In genomic region chr15:51094606-51095569, GRCh38 we compare ENCODE assay signal across 8 cellular contexts. TPM values are rescaled to one million over a fixed set of nuclear protein-coding genes. Genes with fewer than 3 reads are reported as not detected.
DNase-seq lines count a peak whose midpoint lies in the region; ATAC-seq lines count a peak whose summit lies in the region.

TNFAIP8L3 (minus strand) TSS chr15:51094906; CDS start chr15:51094595, 311 bp downstream.

- no peak within 1 kb of the TSS for H3K27ac Mint-ChIP-seq in activated T-helper 17 cell treated with anti-CD3 and anti-CD28 coated beads, Interleukin-2, amount 50 U/mL, for 72 hours

- H3K4me1 Mint-ChIP-seq in activated T-helper 17 cell treated with anti-CD3 and anti-CD28 coated beads, Interleukin-2, amount 50 U/mL, for 72 hours: no peaks in the 10 kb centered on the region

- H3K4me3 Mint-ChIP-seq in activated T-helper 17 cell treated with anti-CD3 and anti-CD28 coated beads, Interleukin-2, amount 50 U/mL, for 72 hours: peak within 1 kb of the TSS; percentile 25

- DNase-seq in Right ventricle myocardium inferior (ENCODE audit: missing footprints) (peak; percentile 69), cardiac septum (ENCODE audit: low spot score) (no peak), hepatic stellate cell (ENCODE audit: low spot score) (peak; percentile 57), sciatic nerve (ENCODE audit: low spot score) (no peak), NAMALWA (ENCODE audit: low spot score) (no peak)
- DNase-seq in stimulated activated naive CD4-positive, alpha-beta T cell (lab: John Stamatoyannopoulos, UW): no peak

- peaks cover 66% of the 10 kb centered on the region for H3K27me3 Mint-ChIP-seq in activated T-helper 17 cell treated with anti-CD3 and anti-CD28 coated beads, Interleukin-2, amount 50 U/mL, for 72 hours

- no peaks in the 10 kb centered on the region for H3K9me3 Mint-ChIP-seq in activated T-helper 17 cell treated with anti-CD3 and anti-CD28 coated beads, Interleukin-2, amount 50 U/mL, for 72 hours

- ATAC-seq in Right ventricle myocardium inferior (peak; percentile 81), sciatic nerve (peak; percentile 47), GM18907 (IDR thresholded peaks at IDR 0.05; ENCODE audit: unreplicated experiment) (no peak)
- no peak for ATAC-seq in activated T-helper 17 cell treated with anti-CD3 and anti-CD28 coated beads, Interleukin-2, amount 50 U/mL, for 72 hours (replicated peaks)

- no peaks in the 10 kb centered on the region for H3K36me3 Mint-ChIP-seq in activated T-helper 17 cell treated with anti-CD3 and anti-CD28 coated beads, Interleukin-2, amount 50 U/mL, for 72 hours (ENCODE audit: low read depth)

- intact Hi-C loops in Right ventricle myocardium inferior (cut with DNase I): no loop called here
- intact Hi-C loops in cardiac septum (cut with DNase I): no loop called here
- intact Hi-C loops in sciatic nerve (cut with DNase I): no loop called here

RNA-seq across cellular contexts. Expression of gene TNFAIP8L3, which starts in this region (rescaled TPM):
- 8.5 TPM for total RNA-seq in Right ventricle myocardium inferior
- total RNA-seq in cardiac septum: 4.8 TPM
- not detected for total RNA-seq in activated T-helper 17 cell treated with anti-CD3 and anti-CD28 coated beads, Interleukin-2, amount 50 U/mL, for 72 hours
- 10.8 TPM for total RNA-seq in sciatic nerve

Comparison
In these comparisons a context has a peak if more than half of its experiments do, and no peak if none do; other contexts are left out.
1. DNase-seq: peak in Right ventricle myocardium inferior (single experiment) and hepatic stellate cell (single experiment); none in cardiac septum (single experiment), sciatic nerve (single experiment), stimulated activated naive CD4-positive, alpha-beta T cell (0 of 6) and NAMALWA (single experiment).
2. ATAC-seq: peak in Right ventricle myocardium inferior (single experiment) and sciatic nerve (single experiment); none in activated T-helper 17 cell treated with anti-CD3 and anti-CD28 coated beads, Interleukin-2, amount 50 U/mL, for 72 hours (single experiment) and GM18907 (single experiment).